ENCODE assay signal across 1 cellular context in the genomic region with DNA sequence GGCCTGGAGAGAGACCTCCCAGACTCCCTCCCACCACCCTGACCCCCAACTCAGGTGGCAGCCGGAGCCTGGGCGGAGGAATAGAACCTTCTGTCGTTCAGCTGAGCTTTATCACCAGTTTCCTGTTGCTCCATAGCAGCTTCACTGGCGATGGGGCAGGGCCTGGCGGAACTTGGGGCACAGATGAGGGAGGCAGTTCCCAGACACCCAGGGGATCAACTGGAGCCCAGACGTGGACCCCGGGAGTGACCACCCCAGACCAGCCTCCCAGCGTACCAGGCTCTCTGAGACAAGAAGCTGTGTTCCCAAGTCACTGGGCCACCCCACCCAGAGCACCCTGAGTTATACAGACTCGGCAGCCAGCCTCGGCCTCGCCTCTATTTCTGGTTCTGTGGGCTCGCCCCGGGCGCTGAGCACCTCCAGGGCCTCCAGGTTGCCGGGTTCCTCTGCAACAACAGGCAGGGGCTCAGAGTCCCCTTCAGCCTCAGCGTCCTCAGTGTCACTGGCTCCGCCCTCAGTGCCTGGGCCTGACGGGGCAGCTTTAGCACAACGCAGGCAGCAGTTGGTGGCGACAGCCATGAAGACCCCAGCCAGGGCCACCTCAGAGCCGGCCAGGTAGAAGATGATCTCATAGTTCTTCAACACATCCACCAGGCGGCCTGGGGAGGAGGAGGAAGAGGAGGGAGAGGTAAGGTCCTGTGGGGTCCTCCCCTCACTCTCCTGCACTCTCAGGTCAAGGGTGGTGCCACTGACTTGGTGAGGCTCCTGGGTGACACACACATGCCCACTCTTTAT.
TF ChIP-seq lines count a peak whose summit lies in the region.

No MANE protein-coding gene starts in this region.

TF ChIP-seq in K562, 482 proteins besides CTCF, POLR2A, EP300 and RAD21:
- TF ChIP-seq THRA (IDR thresholded peaks at IDR 0.05) (no peak), POLR2G (IDR thresholded peaks at IDR 0.05; ENCODE audit: low read depth, low read length) (peak; percentile 19; the same call in 1 of the 2 replicates), ZNF263 (CRISPR knock-in tag; IDR thresholded peaks at IDR 0.05; ENCODE audit: borderline replicate concordance) (peak; percentile 58; the same call in 1 of the 2 replicates), GATAD2B (IDR thresholded peaks at IDR 0.05; ENCODE audit: borderline replicate concordance) (no peak)
TF ChIP-seq in K562: peak in this region for 2.
